9 cellular contexts compared by ENCODE assay signal in genomic region chr5:142800776-142801494, GRCh38. TPM values are rescaled to one million over a fixed set of nuclear protein-coding genes. Genes with fewer than 3 reads are reported as not detected.
DNase-seq lines count a peak whose midpoint lies in the region; ATAC-seq and TF ChIP-seq lines count a peak whose summit lies in the region.
"Had no signal": no experiment of that assay in that cellular context is flagged by ENCODE, and none has a peak within 500 bp of the region (broad histone marks: within the 10 kb centered on the region; RNA-seq: fewer than 3 reads in every experiment).

No MANE protein-coding gene starts in this region.

- no peak overlapping the region for H3K4me3 ChIP-seq in skin epidermis
- H3K4me3 ChIP-seq: body of pancreas had no signal

- peak overlapping the region; percentile 79 for H3K4me3 Mint-ChIP-seq in activated CD4-positive, alpha-beta T cell treated with anti-CD3 and anti-CD28 coated beads, Interleukin-2, amount 10 ng/mL, durations not matched to agents 24 days and 14 days
- no peak overlapping the region for H3K4me3 Mint-ChIP-seq in glutamatergic neuron (ENCODE audit: unreplicated experiment)

- H3K27ac Mint-ChIP-seq in activated CD4-positive, alpha-beta T cell treated with anti-CD3 and anti-CD28 coated beads, Interleukin-2, amount 10 ng/mL, durations not matched to agents 24 days and 14 days = peak overlapping the region; percentile 92
- no peak overlapping the region for H3K27ac Mint-ChIP-seq in glutamatergic neuron (ENCODE audit: unreplicated experiment)

- H3K27ac ChIP-seq in skin epidermis = peak overlapping the region in 13 of 21 experiments; percentile 6 to 78 (median 48)

- H3K27me3 Mint-ChIP-seq in activated CD4-positive, alpha-beta T cell treated with anti-CD3 and anti-CD28 coated beads, Interleukin-2, amount 10 ng/mL, durations not matched to agents 24 days and 14 days = no peaks in the 10 kb centered on the region
- no peaks in the 10 kb centered on the region for H3K27me3 Mint-ChIP-seq in glutamatergic neuron (ENCODE audit: unreplicated experiment)

- no peak for TF ChIP-seq CTCF in glutamatergic neuron (IDR thresholded peaks at IDR 0.05; ENCODE audit: partially characterized antibody, unreplicated experiment)
- no peak for TF ChIP-seq CTCF in GM13977 (IDR thresholded peaks at IDR 0.05; ENCODE audit: extremely low read depth, insufficient read depth, missing control alignments)

- no peaks in the 10 kb centered on the region for H3K9me3 Mint-ChIP-seq in activated CD4-positive, alpha-beta T cell treated with anti-CD3 and anti-CD28 coated beads, Interleukin-2, amount 10 ng/mL, durations not matched to agents 24 days and 14 days
- H3K9me3 Mint-ChIP-seq in glutamatergic neuron (ENCODE audit: unreplicated experiment) = no peaks in the 10 kb centered on the region

- peaks cover 54% of the 10 kb centered on the region for H3K4me1 Mint-ChIP-seq in activated CD4-positive, alpha-beta T cell treated with anti-CD3 and anti-CD28 coated beads, Interleukin-2, amount 10 ng/mL, durations not matched to agents 24 days and 14 days
- peaks cover 16% of the 10 kb centered on the region for H3K4me1 Mint-ChIP-seq in glutamatergic neuron (ENCODE audit: low read depth, unreplicated experiment)

- intact Hi-C loops in activated CD4-positive, alpha-beta T cell treated with anti-CD3 and anti-CD28 coated beads, Interleukin-2, amount 10 ng/mL, durations not matched to agents 24 days and 14 days (cut with micrococcal nuclease) = loop anchor here (1.0 to 2.0 kb wide), 4 partner anchors 18 to 31 kb away; partner anchors contain the start of gene ARHGAP26

- peak; percentile 86 for ATAC-seq in GM19324 (IDR thresholded peaks at IDR 0.05; ENCODE audit: low FRiP score, unreplicated experiment)
- ATAC-seq in HG03045 (IDR thresholded peaks at IDR 0.05; ENCODE audit: unreplicated experiment) = peak; percentile 70
- ATAC-seq: body of pancreas had no signal

- peaks cover 4% of the 10 kb centered on the region for H3K36me3 Mint-ChIP-seq in activated CD4-positive, alpha-beta T cell treated with anti-CD3 and anti-CD28 coated beads, Interleukin-2, amount 10 ng/mL, durations not matched to agents 24 days and 14 days (ENCODE audit: low read depth)
- H3K36me3 Mint-ChIP-seq in glutamatergic neuron (ENCODE audit: unreplicated experiment) = no peaks in the 10 kb centered on the region

- in situ Hi-C loops in GM13977 (cut with MboI; ENCODE audit: low pct_unique_long_range_greater_than_20kb, low sequenced_read_pairs, unreplicated experiment) = no loop called here

- peak; percentile 87 for DNase-seq in activated CD4-positive, alpha-beta T cell treated with anti-CD3 and anti-CD28 coated beads, Interleukin-2, amount 10 ng/mL, durations not matched to agents 24 days and 14 days
- DNase-seq in glutamatergic neuron = no peak
- DNase-seq in NCI-H2171 treated with DMSO at 0.1 percent for 48 hours (lab: John Stamatoyannopoulos, UW) = no peak
- no peak for DNase-seq in GM13977 (ENCODE audit: low spot score)
- DNase-seq in NCI-H526 (lab: John Stamatoyannopoulos, UW) = no peak
- DNase-seq: body of pancreas had no signal

RNA-seq across cellular contexts. Expression of gene ARHGAP26, which starts 30.8 kb away (rescaled TPM):
- total RNA-seq in activated CD4-positive, alpha-beta T cell treated with anti-CD3 and anti-CD28 coated beads, Interleukin-2, amount 10 ng/mL, durations not matched to agents 24 days and 14 days = 12.7 and 15.3 TPM in 2 replicates
- 20.1 TPM for total RNA-seq in glutamatergic neuron (ENCODE audit: unreplicated experiment)
